Comparison of ENCODE assay signal across 18 cellular contexts in the genomic region with DNA sequence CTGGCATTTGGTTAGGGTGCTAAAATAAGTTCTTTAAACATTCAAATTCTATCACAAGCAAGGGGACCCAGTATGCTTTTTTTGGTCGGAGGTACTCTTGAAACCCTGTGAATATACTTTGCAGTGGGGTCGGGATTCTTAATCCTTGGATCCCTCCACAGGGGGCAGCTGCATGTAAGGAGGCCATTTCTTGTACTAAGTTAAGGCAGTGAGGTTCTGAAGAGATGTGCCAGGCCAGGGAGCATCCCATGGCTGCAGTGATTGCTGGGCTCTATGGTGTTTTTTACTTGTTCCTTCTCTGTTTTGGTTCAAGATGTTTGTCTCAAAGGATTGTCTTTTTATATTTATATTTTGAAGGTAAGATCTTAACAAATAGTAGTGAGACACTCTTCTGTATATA. TPM values are rescaled to one million over a fixed set of nuclear protein-coding genes. Genes with fewer than 3 reads are reported as not detected.
DNase-seq lines count a peak whose midpoint lies in the region; ATAC-seq and TF ChIP-seq lines count a peak whose summit lies in the region.
"Had no signal": no experiment of that assay in that cellular context is flagged by ENCODE, and none has a peak within 500 bp of the region (broad histone marks: within the 10 kb centered on the region; RNA-seq: fewer than 3 reads in every experiment).

No MANE protein-coding gene starts in this region.

- H3K27me3 ChIP-seq in cardiac muscle cell (no peaks in the 10 kb centered on the region), Karpas-422 (ENCODE audit: low read length) (no peaks in the 10 kb centered on the region), upper lobe of right lung (no peaks in the 10 kb centered on the region)
- H3K27me3 ChIP-seq: Peyer's patch, tibial nerve had no signal

- TF ChIP-seq CTCF in cardiac muscle cell (IDR thresholded peaks at IDR 0.05; ENCODE audit: low read depth, low read length) (no peak), endothelial cell (IDR thresholded peaks at IDR 0.05; ENCODE audit: unreplicated experiment) (no peak), upper lobe of right lung (IDR thresholded peaks at IDR 0.05) (no peak)

- H3K4me1 ChIP-seq in cardiac muscle cell (ENCODE audit: low read depth), result peaks cover 5% of the 10 kb centered on the region
- peaks cover 48% of the 10 kb centered on the region for H3K4me1 ChIP-seq in Karpas-422 (ENCODE audit: low read length)
- H3K4me1 ChIP-seq in upper lobe of right lung, result peaks cover 38% of the 10 kb centered on the region

- no peak overlapping the region for H3K4me3 Mint-ChIP-seq in endothelial cell (ENCODE audit: unreplicated experiment)
- H3K4me3 Mint-ChIP-seq: activated naive CD4-positive, alpha-beta T cell treated with anti-CD3 and anti-CD28 coated beads for 36 hours; CD8-positive, alpha-beta T cell; GM23338 had no signal

- no peaks in the 10 kb centered on the region for H3K9me3 Mint-ChIP-seq in endothelial cell (ENCODE audit: unreplicated experiment)
- H3K9me3 Mint-ChIP-seq: activated naive CD4-positive, alpha-beta T cell treated with anti-CD3 and anti-CD28 coated beads for 36 hours; CD8-positive, alpha-beta T cell; GM23338 had no signal

- peak overlapping the region; percentile 1 for H3K27ac ChIP-seq in cardiac muscle cell
- H3K27ac ChIP-seq in Karpas-422 (ENCODE audit: low read length), result peak overlapping the region; percentile 78
- H3K27ac ChIP-seq in upper lobe of right lung, result peak overlapping the region; percentile 20
- H3K27ac ChIP-seq: Peyer's patch, psoas muscle, tibial nerve had no signal

- H3K27me3 Mint-ChIP-seq in endothelial cell (ENCODE audit: unreplicated experiment), result no peaks in the 10 kb centered on the region

- peaks cover 78% of the 10 kb centered on the region for H3K79me2 ChIP-seq in Karpas-422 (ENCODE audit: low read length)

- intact Hi-C loops in cardiac septum (cut with DNase I), result loop anchor here (2.0 to 5.0 kb wide), 2 partner anchors 52 to 88 kb away; partner anchors contain the start of gene TOP1
- intact Hi-C loops in upper lobe of right lung (cut with DNase I), result no loop called here

- H2AFZ ChIP-seq in Karpas-422 (ENCODE audit: low read length), result no peak overlapping the region
- H2AFZ ChIP-seq: GM23338 had no signal

- H3K4me3 ChIP-seq in cardiac muscle cell (no peak overlapping the region), Karpas-422 (ENCODE audit: low read length) (no peak overlapping the region), upper lobe of right lung (no peak overlapping the region)
- H3K4me3 ChIP-seq: GM23338, Peyer's patch, psoas muscle, tibial nerve had no signal

- no peaks in the 10 kb centered on the region for H3K9me3 ChIP-seq in cardiac muscle cell (ENCODE audit: low read depth)
- no peaks in the 10 kb centered on the region for H3K9me3 ChIP-seq in Karpas-422 (ENCODE audit: low read length)
- H3K9me3 ChIP-seq in upper lobe of right lung, result no peaks in the 10 kb centered on the region
- H3K9me3 ChIP-seq: Peyer's patch, psoas muscle, tibial nerve had no signal

- H3K36me3 ChIP-seq in cardiac muscle cell (peaks cover 60% of the 10 kb centered on the region), Karpas-422 (ENCODE audit: insufficient read depth, low read length) (peaks cover 90% of the 10 kb centered on the region), upper lobe of right lung (peaks cover 68% of the 10 kb centered on the region)

- H3K27ac Mint-ChIP-seq in endothelial cell (ENCODE audit: unreplicated experiment), result peak overlapping the region; percentile 32
- H3K27ac Mint-ChIP-seq: activated naive CD4-positive, alpha-beta T cell treated with anti-CD3 and anti-CD28 coated beads for 36 hours; GM23338 had no signal

- peaks cover 11% of the 10 kb centered on the region for H4K20me1 ChIP-seq in Karpas-422 (ENCODE audit: insufficient read depth, low read depth, low read length)

- DNase-seq in cardiac muscle cell (ENCODE audit: low read depth in 1 of 2, low spot score in 1 of 2), result no peak
- no peak for DNase-seq in cardiac septum (ENCODE audit: low spot score)
- DNase-seq in Karpas-422, result no peak
- DNase-seq in endothelial cell (ENCODE audit: low spot score), result no peak
- DNase-seq in upper lobe of right lung, result no peak
- no peak for DNase-seq in SHP77 (lab: John Stamatoyannopoulos, UW)
- DNase-seq in NCI-H1417 treated with DMSO at 0.1 percent for 48 hours (lab: John Stamatoyannopoulos, UW), result no peak
- DNase-seq: activated CD4-positive, alpha-beta T cell treated with anti-CD3 and anti-CD28 coated beads for 4 hours; activated naive CD4-positive, alpha-beta T cell treated with anti-CD3 and anti-CD28 coated beads for 36 hours; CD8-positive, alpha-beta T cell; KG1; NCI-H187 treated with DMSO at 0.1 percent for 48 hours; Peyer's patch; psoas muscle; stimulated activated CD4-positive, alpha-beta T cell treated with anti-CD3 and anti-CD28 coated beads, Interleukin-1b, Interleukin-23, amount 100 ng/mL, for 48 hours; stimulated activated naive CD4-positive, alpha-beta T cell treated with Interleukin-2 at 50 U/mL for 16 hours had no signal

- H3K4me2 ChIP-seq in Karpas-422 (ENCODE audit: low read depth, low read length, poor library complexity, severe bottlenecking), result peak overlapping the region; percentile 46
- H3K4me2 ChIP-seq: GM23338 had no signal

- H3K9ac ChIP-seq in Karpas-422 (ENCODE audit: low read length), result no peak overlapping the region

- H3K9me2 ChIP-seq in Karpas-422 (replicated peaks; ENCODE audit: insufficient read depth, low read length), result no peaks in the 10 kb centered on the region

- no peak for ATAC-seq in upper lobe of right lung
- ATAC-seq: GM23338 had no signal

- H3K4me1 Mint-ChIP-seq in endothelial cell (ENCODE audit: unreplicated experiment), result peaks cover 54% of the 10 kb centered on the region

- H3K36me3 Mint-ChIP-seq in endothelial cell (ENCODE audit: low read depth, unreplicated experiment), result peaks cover 17% of the 10 kb centered on the region

RNA-seq across cellular contexts. Expression of gene TOP1, which starts 50.4 kb away (rescaled TPM):
- 12.4 and 21.5 TPM in 2 replicates for total RNA-seq in cardiac muscle cell
- polyA plus RNA-seq in cardiac muscle cell, result 21.5 and 21.7 TPM in 2 replicates
- 23.5 TPM for total RNA-seq in cardiac septum
- total RNA-seq in Karpas-422 (2014; rRNA removed; shearing (Covaris generic); ENCODE audit: low replicate concordance), result 89.5 and 101 TPM in 2 replicates
- total RNA-seq in endothelial cell (ENCODE audit: unreplicated experiment), result 72.7 TPM
- 67.6 TPM for total RNA-seq in upper lobe of right lung

RNA-seq across cellular contexts. Expression of gene PLCG1, which starts 58.3 kb away (rescaled TPM):
- total RNA-seq in cardiac muscle cell (67.4 and 87.6 TPM in 2 replicates), cardiac septum (66.6 TPM), endothelial cell (ENCODE audit: unreplicated experiment) (456 TPM), upper lobe of right lung (120 TPM)
- 43.7 and 48.8 TPM in 2 replicates for polyA plus RNA-seq in cardiac muscle cell
- total RNA-seq in Karpas-422 (2014; rRNA removed; shearing (Covaris generic); ENCODE audit: low replicate concordance), result 48.6 and 69.0 TPM in 2 replicates

Comparison
In these comparisons a context has a peak if more than half of its experiments do, and no peak if none do; other contexts are left out.
1. H3K27ac ChIP-seq: peak in every context shown above with its lines; median percentile 78 in Karpas-422; 20 in upper lobe of right lung; 1 in cardiac muscle cell.